ENCODE assay signal across 8 cellular contexts in genomic region chr19:50512112-50512998, GRCh38. TPM values are rescaled to one million over a fixed set of nuclear protein-coding genes. Genes with fewer than 3 reads are reported as not detected.
A peak's percentile ranks its signal among the peaks of the same experiment; 100 is the strongest.
DNase-seq lines count a peak whose midpoint lies in the region; ATAC-seq and TF ChIP-seq lines count a peak whose summit lies in the region.
"Had no signal": no experiment of that assay in that cellular context is flagged by ENCODE, and none has a peak within 500 bp of the region (broad histone marks: within the 10 kb centered on the region; RNA-seq: fewer than 3 reads in every experiment).

No MANE protein-coding gene starts in this region.

- peaks cover 16% of the 10 kb centered on the region for H3K4me1 ChIP-seq in CD4-positive, CD25-positive, alpha-beta regulatory T cell (ENCODE audit: control insufficient read depth, insufficient read depth, low read length, poor library complexity, severe bottlenecking)
- H3K4me1 ChIP-seq in left lung = peaks cover 7 to 9% of the 10 kb centered on the region in 2 donors

- no peaks in the 10 kb centered on the region for H3K36me3 ChIP-seq in CD4-positive, CD25-positive, alpha-beta regulatory T cell (ENCODE audit: control insufficient read depth, insufficient read depth, low read length)
- no peaks in the 10 kb centered on the region for H3K36me3 ChIP-seq in left lung

- H3K9me3 ChIP-seq in CD4-positive, CD25-positive, alpha-beta regulatory T cell (ENCODE audit: control insufficient read depth in 2 of 2, low read length in 2 of 2) = no peaks in the 10 kb centered on the region
- no peaks in the 10 kb centered on the region for H3K9me3 ChIP-seq in T-helper 17 cell (ENCODE audit: control insufficient read depth, low read length, poor library complexity, severe bottlenecking)
- no peaks in the 10 kb centered on the region for H3K9me3 ChIP-seq in left lung

- no peaks in the 10 kb centered on the region for H3K36me3 Mint-ChIP-seq in CD4-positive, CD25-positive, alpha-beta regulatory T cell
- H3K36me3 Mint-ChIP-seq in T-helper 17 cell (ENCODE audit: low read depth) = peaks cover 5% of the 10 kb centered on the region

- no peak for ATAC-seq in CD4-positive, CD25-positive, alpha-beta regulatory T cell (ENCODE audit: low read depth in 2 of 2)
- ATAC-seq in T-helper 17 cell (no peak), left lung (no peak), GM21390 (IDR thresholded peaks at IDR 0.05; ENCODE audit: unreplicated experiment) (no peak)

- H3K4me3 Mint-ChIP-seq in CD4-positive, CD25-positive, alpha-beta regulatory T cell = peak overlapping the region in 1 of 4 donors; percentile 1
- H3K4me3 Mint-ChIP-seq in T-helper 17 cell = peak overlapping the region; percentile 80

- no peak overlapping the region for H3K4me3 ChIP-seq in CD4-positive, CD25-positive, alpha-beta regulatory T cell (ENCODE audit: low read depth, low read length)
- H3K4me3 ChIP-seq in left lung = no peak overlapping the region

- DNase-seq in CD4-positive, CD25-positive, alpha-beta regulatory T cell = no peak
- DNase-seq in T-helper 17 cell (no peak), left lung (peak; percentile 44 to 82), NCI-H2196 (lab: John Stamatoyannopoulos, UW; ENCODE audit: unreplicated experiment) (no peak), pons (ENCODE audit: low spot score) (no peak)
- DNase-seq: stimulated activated naive CD8-positive, alpha-beta T cell treated with anti-CD3 and anti-CD28 coated beads, Interleukin-15, Interleukin-2, amounts not matched to agents 100 U/mL and 50 U/mL, for 24 hours had no signal

- peak overlapping the region; percentile 94 for H3K27ac ChIP-seq in CD4-positive, CD25-positive, alpha-beta regulatory T cell (ENCODE audit: insufficient read depth, low read length, poor library complexity, severe bottlenecking)
- H3K27ac ChIP-seq in left lung = no peak overlapping the region

- TF ChIP-seq CTCF in left lung (IDR thresholded peaks at IDR 0.05) = no peak

- intact Hi-C loops in left lung (cut with DNase I) = no loop called here

- no peaks in the 10 kb centered on the region for H3K27me3 ChIP-seq in CD4-positive, CD25-positive, alpha-beta regulatory T cell (ENCODE audit: control insufficient read depth, insufficient read depth, low read length)
- H3K27me3 ChIP-seq in left lung = peaks cover 0 to 40% of the 10 kb centered on the region in 2 donors

- peaks cover 0 to 2% (median 0%) of the 10 kb centered on the region in 7 donors for H3K9me3 Mint-ChIP-seq in CD4-positive, CD25-positive, alpha-beta regulatory T cell

- peaks cover 14% of the 10 kb centered on the region for H3K27me3 Mint-ChIP-seq in CD4-positive, CD25-positive, alpha-beta regulatory T cell
- H3K27me3 Mint-ChIP-seq in T-helper 17 cell = no peaks in the 10 kb centered on the region

- H3K27ac Mint-ChIP-seq in CD4-positive, CD25-positive, alpha-beta regulatory T cell = peak overlapping the region in 1 of 3 donors; percentile 98
- H3K27ac Mint-ChIP-seq in T-helper 17 cell = peak overlapping the region; percentile 76

- H3K4me1 Mint-ChIP-seq in CD4-positive, CD25-positive, alpha-beta regulatory T cell = peaks cover 0 to 27% (median 8%) of the 10 kb centered on the region in 4 donors
- peaks cover 22% of the 10 kb centered on the region for H3K4me1 Mint-ChIP-seq in T-helper 17 cell

RNA-seq across cellular contexts. Expression of gene ASPDH, which starts 1.4 kb away (rescaled TPM):
- total RNA-seq in CD4-positive, CD25-positive, alpha-beta regulatory T cell = not detected
- polyA plus RNA-seq in CD4-positive, CD25-positive, alpha-beta regulatory T cell = not detected
- not detected for total RNA-seq in T-helper 17 cell
- not detected for total RNA-seq in left lung
- total RNA-seq: mononuclear cell had no signal

RNA-seq across cellular contexts. Expression of gene JOSD2, which starts 1.4 kb away (rescaled TPM):
- total RNA-seq in CD4-positive, CD25-positive, alpha-beta regulatory T cell = 18.5 TPM
- 10 to 100 TPM; 16.6 to 37.7 (median 28.4) TPM for polyA plus RNA-seq in CD4-positive, CD25-positive, alpha-beta regulatory T cell
- total RNA-seq in T-helper 17 cell (10 to 100 TPM; 14.9 to 18.0 TPM), left lung (10 to 100 TPM; 44.1 to 52.0 TPM)

RNA-seq across cellular contexts. Expression of gene GARIN5A, which starts 35.7 kb away (rescaled TPM):
- 0.64 TPM for total RNA-seq in CD4-positive, CD25-positive, alpha-beta regulatory T cell
- polyA plus RNA-seq in CD4-positive, CD25-positive, alpha-beta regulatory T cell = under 1 TPM in 2 of 4 donors, not detected in 2; 0.39 to 0.83 TPM
- total RNA-seq in T-helper 17 cell (under 1 TPM in 1 of 2 donors, not detected in 1; 0.22 TPM), left lung (1 to 10 TPM; 2.6 to 4.3 TPM)

RNA-seq across cellular contexts. Expression of gene EMC10, which starts 36.0 kb away (rescaled TPM):
- 83.7 TPM for total RNA-seq in CD4-positive, CD25-positive, alpha-beta regulatory T cell
- 10 to 100 TPM in 1 of 4 donors, 1 to 10 TPM in 3; 8.0 to 12.7 (median 9.3) TPM for polyA plus RNA-seq in CD4-positive, CD25-positive, alpha-beta regulatory T cell
- 10 to 100 TPM; 76.6 to 78.5 TPM for total RNA-seq in T-helper 17 cell
- total RNA-seq in left lung = 100 to 1,000 TPM; 126 to 157 TPM

RNA-seq across cellular contexts. Expression of gene LRRC4B, which starts 55.9 kb away (rescaled TPM):
- not detected for total RNA-seq in CD4-positive, CD25-positive, alpha-beta regulatory T cell
- not detected for polyA plus RNA-seq in CD4-positive, CD25-positive, alpha-beta regulatory T cell
- total RNA-seq in T-helper 17 cell = not detected
- 1 to 10 TPM; 2.8 to 3.2 TPM for total RNA-seq in left lung
- total RNA-seq: mononuclear cell had no signal

Comparison
In these comparisons a context has a peak if more than half of its experiments do, and no peak if none do; other contexts are left out.
1. DNase-seq: peak in left lung (2 of 2); none in CD4-positive, CD25-positive, alpha-beta regulatory T cell (0 of 3), T-helper 17 cell (0 of 3), NCI-H2196 (single experiment) and pons (single experiment).